ENCODE assay signal across 10 cellular contexts in genomic region chr16:77599793-77600415, GRCh38.
DNase-seq lines count a peak whose midpoint lies in the region; ATAC-seq and TF ChIP-seq lines count a peak whose summit lies in the region.
"Had no signal": no experiment of that assay in that cellular context is flagged by ENCODE, and none has a peak within 500 bp of the region (broad histone marks: within the 10 kb centered on the region; RNA-seq: fewer than 3 reads in every experiment).

No MANE protein-coding gene starts in this region.

- peak; percentile 70 for DNase-seq in DMS53 (lab: John Stamatoyannopoulos, UW)
- DNase-seq in H4 (ENCODE audit: low spot score) = peak; percentile 23
- peak; percentile 3 for DNase-seq in NCI-H748 treated with DMSO at 0.1 percent for 48 hours (lab: John Stamatoyannopoulos, UW)
- DNase-seq in choroid plexus epithelial cell (ENCODE audit: low read depth) = peak; percentile 78
- peak; percentile 34 to 86 for DNase-seq in trophoblast cell
- DNase-seq in stimulated activated CD4-positive, alpha-beta T cell treated with anti-CD3 and anti-CD28 coated beads, Interleukin-4, amount 100 ng/mL, for 4 hours = no peak
- DNase-seq in WTC11 (ENCODE audit: low spot score) = no peak
- DNase-seq in stimulated activated effector memory CD8-positive, alpha-beta T cell treated with anti-CD3 and anti-CD28 coated beads, Interleukin-12 subunit alpha, Interleukin-12 subunit beta, amount 100 ng/mL, for 72 hours (ENCODE audit: low spot score in 2 of 2) = no peak
- DNase-seq: activated B cell treated with CpG ODN at 0.5 μM for 24 hours, naive B cell had no signal

- no peak overlapping the region for H4K12ac ChIP-seq in trophoblast cell (ENCODE audit: low read depth, low read length)

- H3K79me1 ChIP-seq in trophoblast cell (ENCODE audit: low read length) = peaks cover 2% of the 10 kb centered on the region

- H3K4me1 Mint-ChIP-seq in WTC11 = peaks cover 17% of the 10 kb centered on the region
- no peaks in the 10 kb centered on the region for H3K4me1 Mint-ChIP-seq in stimulated activated effector memory CD8-positive, alpha-beta T cell treated with anti-CD3 and anti-CD28 coated beads, Interleukin-12 subunit alpha, Interleukin-12 subunit beta, amount 100 ng/mL, for 72 hours
- H3K4me1 Mint-ChIP-seq: activated B cell treated with CpG ODN at 0.5 μM for 24 hours, naive B cell had no signal

- H2BK12ac ChIP-seq in trophoblast cell (ENCODE audit: low read length) = no peak overlapping the region

- H3K27me3 Mint-ChIP-seq in WTC11 (ENCODE audit: low read depth) = peaks cover 2% of the 10 kb centered on the region; the same call in 1 of the 2 replicates

- no peak overlapping the region for H3K9ac ChIP-seq in trophoblast cell (ENCODE audit: low read length)

- CTCF ChIA-PET in WTC11 (lab: Charles Lee) = no interaction called here

- H2BK5ac ChIP-seq in trophoblast cell (ENCODE audit: low read depth, low read length, poor library complexity) = no peak overlapping the region

- TF ChIP-seq CTCF in choroid plexus epithelial cell (conservative IDR thresholded peaks at IDR 0.05; ENCODE audit: low read depth, low read length) (peak; percentile 97), WTC11 (IDR thresholded peaks at IDR 0.05) (no peak)

- H3K4me3 ChIP-seq in choroid plexus epithelial cell (ENCODE audit: low read depth, low read length) (no peak overlapping the region), trophoblast cell (ENCODE audit: low read depth, low read length) (no peak overlapping the region)

- H3K36me3 Mint-ChIP-seq in WTC11 = 0 out of 2 replicates have a peak, but pooled peaks cover 13% of the 10 kb centered on the region
- no peaks in the 10 kb centered on the region for H3K36me3 Mint-ChIP-seq in stimulated activated effector memory CD8-positive, alpha-beta T cell treated with anti-CD3 and anti-CD28 coated beads, Interleukin-12 subunit alpha, Interleukin-12 subunit beta, amount 100 ng/mL, for 72 hours

- H2AK5ac ChIP-seq in trophoblast cell (ENCODE audit: low read length) = no peak overlapping the region

- no peak overlapping the region for H3K27ac Mint-ChIP-seq in WTC11
- H3K27ac Mint-ChIP-seq in stimulated activated effector memory CD8-positive, alpha-beta T cell treated with anti-CD3 and anti-CD28 coated beads, Interleukin-12 subunit alpha, Interleukin-12 subunit beta, amount 100 ng/mL, for 72 hours = no peak overlapping the region
- H3K27ac Mint-ChIP-seq: activated B cell treated with CpG ODN at 0.5 μM for 24 hours, naive B cell had no signal

- no peak overlapping the region for H4K8ac ChIP-seq in trophoblast cell (ENCODE audit: low read depth, low read length)

- H2AFZ ChIP-seq in trophoblast cell (ENCODE audit: insufficient read depth, low read length, poor library complexity) = no peak overlapping the region

- H3K4ac ChIP-seq in trophoblast cell (ENCODE audit: low read depth, low read length) = no peak overlapping the region

- H2BK120ac ChIP-seq in trophoblast cell (ENCODE audit: insufficient read depth, low read length, poor library complexity) = no peak overlapping the region

- no peak overlapping the region for H3K18ac ChIP-seq in trophoblast cell (ENCODE audit: low read length)

- H3K9me3 Mint-ChIP-seq in WTC11 = peaks cover 16% of the 10 kb centered on the region
- no peaks in the 10 kb centered on the region for H3K9me3 Mint-ChIP-seq in stimulated activated effector memory CD8-positive, alpha-beta T cell treated with anti-CD3 and anti-CD28 coated beads, Interleukin-12 subunit alpha, Interleukin-12 subunit beta, amount 100 ng/mL, for 72 hours
- H3K9me3 Mint-ChIP-seq: activated B cell treated with CpG ODN at 0.5 μM for 24 hours had no signal

- peaks cover 0 to 3% of the 10 kb centered on the region in 2 experiments for H3K36me3 ChIP-seq in trophoblast cell (ENCODE audit: control insufficient read depth in 1 of 2, insufficient read depth in 2 of 2, low read length in 2 of 2)

- no peak overlapping the region for H4K91ac ChIP-seq in trophoblast cell (ENCODE audit: low read depth, low read length)

- no peak for ATAC-seq in WTC11
- ATAC-seq in stimulated activated effector memory CD8-positive, alpha-beta T cell treated with anti-CD3 and anti-CD28 coated beads, Interleukin-12 subunit alpha, Interleukin-12 subunit beta, amount 100 ng/mL, for 72 hours = no peak

- no peak overlapping the region for H3K14ac ChIP-seq in trophoblast cell (ENCODE audit: low read length)

- POLR2A ChIA-PET in WTC11 (lab: Charles Lee) = no interaction called here

- H3K9me3 ChIP-seq in trophoblast cell (ENCODE audit: insufficient read depth, low read depth, low read length) = peaks cover 4% of the 10 kb centered on the region

- no peaks in the 10 kb centered on the region for H3K27me3 ChIP-seq in trophoblast cell (ENCODE audit: insufficient read depth, low read length)

- H3K27ac ChIP-seq in trophoblast cell (ENCODE audit: low read depth, low read length) = no peak overlapping the region

- no peak overlapping the region for H3K4me3 Mint-ChIP-seq in WTC11
- no peak overlapping the region for H3K4me3 Mint-ChIP-seq in stimulated activated effector memory CD8-positive, alpha-beta T cell treated with anti-CD3 and anti-CD28 coated beads, Interleukin-12 subunit alpha, Interleukin-12 subunit beta, amount 100 ng/mL, for 72 hours
- H3K4me3 Mint-ChIP-seq: activated B cell treated with CpG ODN at 0.5 μM for 24 hours, naive B cell had no signal

- H3K4me1 ChIP-seq in trophoblast cell (ENCODE audit: control insufficient read depth in 1 of 2, insufficient read depth in 2 of 2, low read length in 2 of 2) = no peaks in the 10 kb centered on the region

- no peak overlapping the region for H3K4me2 ChIP-seq in trophoblast cell (ENCODE audit: low read length)

- H3K79me2 ChIP-seq in trophoblast cell (ENCODE audit: control insufficient read depth, insufficient read depth, low read length, poor library complexity) = no peaks in the 10 kb centered on the region

- H3K23ac ChIP-seq in trophoblast cell (ENCODE audit: low read length) = no peak overlapping the region

TF ChIP-seq in WTC11, 78 proteins besides CTCF, POLR2A, EP300 and RAD21:
- TF ChIP-seq ZNF219 (CRISPR knock-in tag; IDR thresholded peaks at IDR 0.05; ENCODE audit: borderline replicate concordance) = no peak
TF ChIP-seq in WTC11: peak in this region for 0.

Comparison
In these comparisons a context has a peak if more than half of its experiments do, and no peak if none do; other contexts are left out.
1. DNase-seq: peak in DMS53 (single experiment), H4 (single experiment), NCI-H748 treated with DMSO at 0.1 percent for 48 hours (single experiment), choroid plexus epithelial cell (single experiment) and trophoblast cell (2 of 2); none in stimulated activated CD4-positive, alpha-beta T cell treated with anti-CD3 and anti-CD28 coated beads, Interleukin-4, amount 100 ng/mL, for 4 hours (0 of 2), WTC11 (single experiment) and stimulated activated effector memory CD8-positive, alpha-beta T cell treated with anti-CD3 and anti-CD28 coated beads, Interleukin-12 subunit alpha, Interleukin-12 subunit beta, amount 100 ng/mL, for 72 hours (0 of 2).